12 cellular contexts compared by ENCODE assay signal in genomic region chr14:64463873-64464272, GRCh38.
"Had no signal": no experiment of that assay in that cellular context is flagged by ENCODE, and none has a peak within 500 bp of the region (broad histone marks: within the 10 kb centered on the region; RNA-seq: fewer than 3 reads in every experiment).

No MANE protein-coding gene starts in this region.

- H3K36me3 ChIP-seq: colonic mucosa, thyroid gland, uterus had no signal

- H3K27me3 ChIP-seq: colonic mucosa, esophagus squamous epithelium, thyroid gland, uterus had no signal

- DNase-seq: activated CD4-positive, CD25-positive, alpha-beta regulatory T cell treated with anti-CD3 and anti-CD28 coated beads, Interleukin-2, amount 50 U/mL, for 72 hours; activated naive CD4-positive, alpha-beta T cell treated with anti-CD3 and anti-CD28 coated beads, Interleukin-2, amount 10 ng/mL, durations not matched to agents 7 days and 5 days; colonic mucosa; esophagus squamous epithelium; foreskin fibroblast; left colon; mucosa of descending colon; nephron progenitor cell; stimulated activated CD4-positive, alpha-beta T cell treated with anti-CD3 and anti-CD28 coated beads, Interleukin-12 subunit alpha, Interleukin-12 subunit beta, amount 100 ng/mL, for 4 hours; thyroid gland; uterus had no signal

- ATAC-seq: activated T-helper 17 cell treated with anti-CD3 and anti-CD28 coated beads, Interleukin-2, amount 50 U/mL, for 72 hours had no signal

- H3K27ac Mint-ChIP-seq: activated naive CD4-positive, alpha-beta T cell treated with anti-CD3 and anti-CD28 coated beads, Interleukin-2, amount 10 ng/mL, durations not matched to agents 7 days and 5 days; nephron progenitor cell had no signal

- H3K9me3 ChIP-seq: colonic mucosa, esophagus squamous epithelium, mucosa of descending colon, thyroid gland, uterus had no signal

- H3K27me3 Mint-ChIP-seq: activated naive CD4-positive, alpha-beta T cell treated with anti-CD3 and anti-CD28 coated beads, Interleukin-2, amount 10 ng/mL, durations not matched to agents 7 days and 5 days; activated T-helper 17 cell treated with anti-CD3 and anti-CD28 coated beads, Interleukin-2, amount 50 U/mL, for 72 hours had no signal

- H3K9me3 Mint-ChIP-seq: activated naive CD4-positive, alpha-beta T cell treated with anti-CD3 and anti-CD28 coated beads, Interleukin-2, amount 10 ng/mL, durations not matched to agents 7 days and 5 days; activated T-helper 17 cell treated with anti-CD3 and anti-CD28 coated beads, Interleukin-2, amount 50 U/mL, for 72 hours; nephron progenitor cell had no signal

- H3K4me1 ChIP-seq: colonic mucosa, uterus had no signal

- H3K4me3 ChIP-seq: mucosa of descending colon, thyroid gland had no signal

- H3K27ac ChIP-seq: esophagus squamous epithelium, thyroid gland had no signal
